ENCODE assay signal across 17 cellular contexts in genomic region chr17:2705888-2706795, GRCh38. TPM values are rescaled to one million over a fixed set of nuclear protein-coding genes. Genes with fewer than 3 reads are reported as not detected.
DNase-seq lines count a peak whose midpoint lies in the region; ATAC-seq, FAIRE-seq and TF ChIP-seq lines count a peak whose summit lies in the region.
"Had no signal": no experiment of that assay in that cellular context is flagged by ENCODE, and none has a peak within 500 bp of the region (broad histone marks: within the 10 kb centered on the region; RNA-seq: fewer than 3 reads in every experiment).

No MANE protein-coding gene starts in this region.

- no peak overlapping the region for H2AFZ ChIP-seq in HepG2 (ENCODE audit: low read length)

- TF ChIP-seq EP300 in HepG2 (IDR thresholded peaks at IDR 0.05; ENCODE audit: low read depth in 2 of 2, low read length in 2 of 2) (no peak), HepG2 (CRISPR knock-in tag; IDR thresholded peaks at IDR 0.05; ENCODE audit: borderline replicate concordance) (no peak)

- peaks cover 55% of the 10 kb centered on the region for H4K20me1 ChIP-seq in HepG2 (ENCODE audit: insufficient read depth, low read length)

- no peak for FAIRE-seq in HepG2 (lab: Jason Lieb, UNC)
- FAIRE-seq: H1 had no signal

- no peaks in the 10 kb centered on the region for H3K9me3 ChIP-seq in right lobe of liver
- no peaks in the 10 kb centered on the region for H3K9me3 ChIP-seq in HepG2 (ENCODE audit: low read length)
- H3K9me3 ChIP-seq: testis had no signal

- H3K27me3 ChIP-seq in right lobe of liver: no peaks in the 10 kb centered on the region
- no peaks in the 10 kb centered on the region; a peak in 1 of 5 replicates for H3K27me3 ChIP-seq in HepG2 (ENCODE audit: control insufficient read depth in 1 of 2, insufficient read depth in 2 of 2, low read length in 2 of 2)
- H3K27me3 ChIP-seq: testis had no signal

- H3K79me2 ChIP-seq in HepG2 (ENCODE audit: insufficient read depth, low read length): peaks cover 65% of the 10 kb centered on the region

- peaks cover 34 to 45% of the 10 kb centered on the region in 2 donors for H3K4me1 Mint-ChIP-seq in effector memory CD8-positive, alpha-beta T cell (ENCODE audit: low read depth in 2 of 2)
- H3K4me1 Mint-ChIP-seq in naive B cell (peaks cover 36 to 51% (median 42%) of the 10 kb centered on the region in 3 donors), progenitor cell of endocrine pancreas (ENCODE audit: low read depth) (peaks cover 19% of the 10 kb centered on the region)

- CTCF ChIA-PET in HepG2 (lab: Yijun Ruan, JAX; ENCODE audit: low intra/inter-chr PET ratio, low total read pairs): no interaction called here

- TF ChIP-seq CTCF in right lobe of liver (IDR thresholded peaks at IDR 0.05) (no peak), HepG2 (CRISPR knock-in tag; IDR thresholded peaks at IDR 0.05) (no peak), progenitor cell of endocrine pancreas (IDR thresholded peaks at IDR 0.05; ENCODE audit: unreplicated experiment) (no peak)

- H3K4me1 ChIP-seq in right lobe of liver (peaks cover 0 to 57% (median 18%) of the 10 kb centered on the region in 4 donors), HepG2 (ENCODE audit: insufficient read depth, low read length) (peaks cover 57% of the 10 kb centered on the region)

- DNase-seq in right lobe of liver (peak in 2 of 3 donors; percentile 52 to 56), HepG2 (ENCODE audit: low spot score) (no peak), naive B cell (no peak), progenitor cell of endocrine pancreas (ENCODE audit: low spot score, unreplicated experiment) (no peak), nucleus accumbens (lab: John Stamatoyannopoulos, UW) (no peak), NCI-H748 treated with DMSO at 0.1 percent for 48 hours (lab: John Stamatoyannopoulos, UW) (no peak)
- DNase-seq in effector memory CD8-positive, alpha-beta T cell: no peak
- DNase-seq: activated CD4-positive, alpha-beta memory T cell treated with anti-CD3 and anti-CD28 coated beads for 36 hours; left colon; NCI-H1930; NCI-H69; occipital lobe; RPMI8226; testis had no signal

- BruUV-seq in HepG2 (replicated peaks; lab: Mats Ljungman, UMichigan): no TSS peak

- no peak overlapping the region for H3K9ac ChIP-seq in HepG2 (ENCODE audit: insufficient read depth, low read depth, low read length)

- H3K27me3 Mint-ChIP-seq in effector memory CD8-positive, alpha-beta T cell: no peaks in the 10 kb centered on the region
- H3K27me3 Mint-ChIP-seq in naive B cell: no peaks in the 10 kb centered on the region
- peaks cover 6% of the 10 kb centered on the region for H3K27me3 Mint-ChIP-seq in progenitor cell of endocrine pancreas
- H3K27me3 Mint-ChIP-seq: activated CD4-positive, alpha-beta memory T cell treated with anti-CD3 and anti-CD28 coated beads for 36 hours had no signal

- POLR2A ChIA-PET in HepG2 (lab: Yijun Ruan, JAX): no interaction called here

- no peak overlapping the region; the same call in 1 of the 2 replicates for H3K4me2 ChIP-seq in HepG2 (ENCODE audit: low read depth, low read length)

- intact Hi-C loops in right lobe of liver (cut with DNase I): no loop called here
- intact Hi-C loops in HepG2 (cut with micrococcal nuclease; ENCODE audit: unreplicated experiment): no loop called here

- peak overlapping the region; percentile 68 to 86 for H3K27ac Mint-ChIP-seq in effector memory CD8-positive, alpha-beta T cell
- peak overlapping the region in 4 of 6 donors; percentile 57 to 83 (median 83) for H3K27ac Mint-ChIP-seq in naive B cell
- no peak overlapping the region for H3K27ac Mint-ChIP-seq in progenitor cell of endocrine pancreas
- H3K27ac Mint-ChIP-seq: activated CD4-positive, alpha-beta memory T cell treated with anti-CD3 and anti-CD28 coated beads for 36 hours had no signal

- 44% methylated on average over 2 of the region's 25 CpGs for WGBS in right lobe of liver (ENCODE audit: insufficient coverage, low coverage, low lambda C conversion rate, missing lambda C conversion rate)
- 92% methylated on average over 19 of the region's 25 CpGs for WGBS in HepG2 (ENCODE audit: low lambda C conversion rate)

- no peak for TF ChIP-seq RAD21 in HepG2 (CRISPR knock-in tag; IDR thresholded peaks at IDR 0.05)

- TF ChIP-seq POLR2A in right lobe of liver (IDR thresholded peaks at IDR 0.05): no peak
- TF ChIP-seq POLR2A in HepG2 (IDR thresholded peaks at IDR 0.05; ENCODE audit: insufficient read depth in 1 of 2, low read depth in 2 of 2, low read length in 2 of 2): no peak

- in situ Hi-C loops in HepG2 (cut with HindIII; ENCODE audit: extremely low pct_ligation_motif_present, low pct_unique_long_range_greater_than_20kb): no loop called here

- H3K9me3 Mint-ChIP-seq in effector memory CD8-positive, alpha-beta T cell: no peaks in the 10 kb centered on the region
- H3K9me3 Mint-ChIP-seq in naive B cell (no peaks in the 10 kb centered on the region), progenitor cell of endocrine pancreas (ENCODE audit: low read depth) (no peaks in the 10 kb centered on the region)
- H3K9me3 Mint-ChIP-seq: activated CD4-positive, alpha-beta memory T cell treated with anti-CD3 and anti-CD28 coated beads for 36 hours had no signal

- H3K36me3 ChIP-seq in right lobe of liver (peaks cover 0 to 32% (median 15%) of the 10 kb centered on the region in 4 donors), HepG2 (replicated peaks in 1 of 2; ENCODE audit: control insufficient read depth in 1 of 2, insufficient read depth in 2 of 2, low read length in 2 of 2) (peaks cover 19 to 49% of the 10 kb centered on the region in 2 experiments)

- ATAC-seq in right lobe of liver (no peak), HepG2 (no peak), naive B cell (ENCODE audit: low read depth in 2 of 2) (no peak), GM18858 (IDR thresholded peaks at IDR 0.05; ENCODE audit: unreplicated experiment) (no peak)
- ATAC-seq in effector memory CD8-positive, alpha-beta T cell (replicated peaks): no peak
- ATAC-seq: left colon had no signal

- peaks cover 43% of the 10 kb centered on the region for H3K36me3 Mint-ChIP-seq in effector memory CD8-positive, alpha-beta T cell (ENCODE audit: insufficient read depth)
- no peaks in the 10 kb centered on the region for H3K36me3 Mint-ChIP-seq in naive B cell
- H3K36me3 Mint-ChIP-seq in progenitor cell of endocrine pancreas (ENCODE audit: insufficient read depth): peaks cover 2% of the 10 kb centered on the region

- H3K4me3 ChIP-seq in right lobe of liver (no peak overlapping the region), HepG2 (replicated peaks in 1 of 3; ENCODE audit: insufficient read depth in 1 of 3, low read depth in 2 of 3, low read length in 3 of 3) (no peak overlapping the region)
- H3K4me3 ChIP-seq: testis had no signal

- H3K27ac ChIP-seq in right lobe of liver (no peak overlapping the region), HepG2 (ENCODE audit: extremely low read length, insufficient read depth, low read length) (no peak overlapping the region)
- H3K27ac ChIP-seq: epithelial cell of prostate had no signal

- no peak overlapping the region for H3K4me3 Mint-ChIP-seq in effector memory CD8-positive, alpha-beta T cell
- H3K4me3 Mint-ChIP-seq in naive B cell (peak overlapping the region in 1 of 8 donors; percentile 40), progenitor cell of endocrine pancreas (ENCODE audit: low read depth) (no peak overlapping the region)
- H3K4me3 Mint-ChIP-seq: activated CD4-positive, alpha-beta memory T cell treated with anti-CD3 and anti-CD28 coated beads for 36 hours had no signal

RNA-seq across cellular contexts. Expression of gene CLUH, which starts 5.4 kb away (rescaled TPM):
- total RNA-seq in right lobe of liver (100 to 1,000 TPM in 5 of 6 experiments, 10 to 100 TPM in 1; 88.9 to 224 (median 166) TPM), HepG2 (2016; rRNA removed; fragmentation: Illumina TruSeq; extraction: Trizol) (49.8 and 60.5 TPM in 2 replicates), progenitor cell of endocrine pancreas (40.2 and 46.9 TPM in 2 replicates)
- 11.3 and 11.7 TPM in 2 replicates for total RNA-seq in HepG2 (2016; cell fraction: cytosol; rRNA removed; fragmentation: Illumina TruSeq; extraction: Trizol; ENCODE audit: low read depth)
- total RNA-seq in HepG2 (2016; cell fraction: insoluble cytoplasmic fraction; rRNA removed; fragmentation: Illumina TruSeq; extraction: Trizol): 45.0 and 62.9 TPM in 2 replicates
- 16.8 and 17.9 TPM in 2 replicates for total RNA-seq in HepG2 (2016; cell fraction: membrane; rRNA removed; fragmentation: Illumina TruSeq; extraction: Trizol)
- total RNA-seq in HepG2 (2016; cell fraction: nucleus; rRNA removed; fragmentation: Illumina TruSeq; extraction: Trizol): 62.8 and 64.0 TPM in 2 replicates
- polyA plus RNA-seq in HepG2 (2011; rRNA removed) (30.9 and 45.5 TPM in 2 replicates), naive B cell (ENCODE audit: low read depth in 6 of 6) (10 to 100 TPM in 1 of 6 donors, 1 to 10 TPM in 5; 3.4 to 14.2 (median 5.3) TPM)
- polyA plus RNA-seq in HepG2 (2011; cell fraction: cytosol; rRNA removed): 12.6 and 25.6 TPM in 2 replicates
- 461 and 635 TPM in 2 replicates for polyA plus RNA-seq in HepG2 (2011; cell fraction: nucleus; rRNA removed)
- polyA plus RNA-seq in HepG2 (2012): 51.7 and 79.2 TPM in 2 replicates
- polyA plus RNA-seq in HepG2 (2016; cell fraction: cytosol; fragmentation: Illumina TruSeq; extraction: Trizol; ENCODE audit: low read depth): 3.2 and 3.5 TPM in 2 replicates
- polyA plus RNA-seq in HepG2 (2016; cell fraction: insoluble cytoplasmic fraction; fragmentation: Illumina TruSeq; extraction: Trizol; ENCODE audit: low read depth): 34.8 and 48.7 TPM in 2 replicates
- 7.2 and 8.4 TPM in 2 replicates for polyA plus RNA-seq in HepG2 (2016; cell fraction: membrane; fragmentation: Illumina TruSeq; extraction: Trizol; ENCODE audit: low read depth)
- 175 and 188 TPM in 2 replicates for polyA plus RNA-seq in HepG2 (2016; cell fraction: nucleus; fragmentation: Illumina TruSeq; extraction: Trizol; ENCODE audit: insufficient read depth, low read depth)
- 37.7 and 94.5 TPM in 2 replicates for polyA minus RNA-seq in HepG2 (2011; rRNA and poly(A)+ RNA removed; ENCODE audit: low replicate concordance)
- polyA minus RNA-seq in HepG2 (2011; cell fraction: cytosol; rRNA and poly(A)+ RNA removed): 30.1 and 31.9 TPM in 2 replicates
- polyA minus RNA-seq in HepG2 (2011; cell fraction: nucleus; rRNA and poly(A)+ RNA removed): 48.6 and 55.4 TPM in 2 replicates

RNA-seq across cellular contexts. Expression of gene CCDC92B, which starts 43.3 kb away (rescaled TPM):
- total RNA-seq in right lobe of liver: not detected
- total RNA-seq in HepG2 (2016; rRNA removed; fragmentation: Illumina TruSeq; extraction: Trizol): not detected in 2 replicates
- total RNA-seq in HepG2 (2016; cell fraction: cytosol; rRNA removed; fragmentation: Illumina TruSeq; extraction: Trizol; ENCODE audit: low read depth): not detected in 2 replicates
- total RNA-seq in HepG2 (2016; cell fraction: insoluble cytoplasmic fraction; rRNA removed; fragmentation: Illumina TruSeq; extraction: Trizol): not detected in 2 replicates
- not detected in 2 replicates for total RNA-seq in HepG2 (2016; cell fraction: membrane; rRNA removed; fragmentation: Illumina TruSeq; extraction: Trizol)
- total RNA-seq in HepG2 (2016; cell fraction: nucleus; rRNA removed; fragmentation: Illumina TruSeq; extraction: Trizol): not detected in 2 replicates
- polyA plus RNA-seq in HepG2 (2011; rRNA removed): not detected in 2 replicates
- not detected in 2 replicates for polyA plus RNA-seq in HepG2 (2011; cell fraction: cytosol; rRNA removed)
- polyA plus RNA-seq in HepG2 (2011; cell fraction: nucleus; rRNA removed): not detected in 2 replicates
- polyA plus RNA-seq in HepG2 (2012): 0.04 TPM in 1 of 2 replicates, not detected in the other
- polyA plus RNA-seq in HepG2 (2016; cell fraction: cytosol; fragmentation: Illumina TruSeq; extraction: Trizol; ENCODE audit: low read depth): not detected in 2 replicates
- not detected in 2 replicates for polyA plus RNA-seq in HepG2 (2016; cell fraction: insoluble cytoplasmic fraction; fragmentation: Illumina TruSeq; extraction: Trizol; ENCODE audit: low read depth)
- not detected in 2 replicates for polyA plus RNA-seq in HepG2 (2016; cell fraction: membrane; fragmentation: Illumina TruSeq; extraction: Trizol; ENCODE audit: low read depth)
- polyA plus RNA-seq in HepG2 (2016; cell fraction: nucleus; fragmentation: Illumina TruSeq; extraction: Trizol; ENCODE audit: insufficient read depth, low read depth): not detected in 2 replicates
- polyA minus RNA-seq in HepG2 (2011; rRNA and poly(A)+ RNA removed; ENCODE audit: low replicate concordance): 2.1 TPM in 1 of 2 replicates, not detected in the other
- polyA minus RNA-seq in HepG2 (2011; cell fraction: cytosol; rRNA and poly(A)+ RNA removed): not detected in 2 replicates
- not detected in 2 replicates for polyA minus RNA-seq in HepG2 (2011; cell fraction: nucleus; rRNA and poly(A)+ RNA removed)
- not detected for polyA plus RNA-seq in naive B cell (ENCODE audit: low read depth in 6 of 6)
- total RNA-seq in progenitor cell of endocrine pancreas: 0.87 and 1.3 TPM in 2 replicates

Comparison
In these comparisons a context has a peak if more than half of its experiments do, and no peak if none do; other contexts are left out.
1. DNase-seq: peak in right lobe of liver (2 of 3); none in HepG2 (single experiment), effector memory CD8-positive, alpha-beta T cell (0 of 3), naive B cell (single experiment), progenitor cell of endocrine pancreas (single experiment), nucleus accumbens (0 of 56) and NCI-H748 treated with DMSO at 0.1 percent for 48 hours (single experiment).